Comparison of ENCODE assay signal across 15 cellular contexts in the genomic region with DNA sequence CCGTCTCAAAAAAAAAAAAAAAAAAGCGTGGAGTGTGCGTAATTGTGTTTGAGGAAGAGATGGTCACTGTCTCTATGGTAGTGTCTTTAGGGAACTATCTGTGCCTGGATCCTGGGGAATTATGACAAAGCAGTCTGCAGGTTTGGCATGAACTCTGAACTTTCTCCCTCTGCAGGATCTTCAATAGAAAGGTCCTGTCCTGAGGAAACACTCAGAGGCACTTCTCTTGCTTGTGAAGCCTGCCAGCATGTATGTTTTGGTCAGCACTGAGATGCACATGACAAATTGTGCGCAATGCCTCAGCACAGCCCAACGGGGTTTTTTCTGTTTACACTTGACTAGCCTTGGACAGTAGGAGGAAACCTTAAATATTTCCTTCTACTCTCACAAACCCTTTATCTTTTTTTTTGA. TPM values are rescaled to one million over a fixed set of nuclear protein-coding genes. Genes with fewer than 3 reads are reported as not detected.
DNase-seq lines count a peak whose midpoint lies in the region; ATAC-seq and TF ChIP-seq lines count a peak whose summit lies in the region.
"Had no signal": no experiment of that assay in that cellular context is flagged by ENCODE, and none has a peak within 500 bp of the region (broad histone marks: within the 10 kb centered on the region; RNA-seq: fewer than 3 reads in every experiment).

No MANE protein-coding gene starts in this region.

- TF ChIP-seq CTCF in GM12864 (IDR thresholded peaks at IDR 0.05; ENCODE audit: low read depth, low read length, missing control alignments) (no peak), sigmoid colon (IDR thresholded peaks at IDR 0.05) (no peak)

- ATAC-seq in GM19463 (IDR thresholded peaks at IDR 0.05; ENCODE audit: unreplicated experiment) (peak; percentile 74), HG02981 (IDR thresholded peaks at IDR 0.05; ENCODE audit: unreplicated experiment) (peak; percentile 48), HG03097 (IDR thresholded peaks at IDR 0.05; ENCODE audit: low FRiP score, unreplicated experiment) (no peak)

- DNase-seq in GM12864 (ENCODE audit: low read depth): peak; percentile 49
- DNase-seq in activated CD8-positive, alpha-beta memory T cell treated with anti-CD3 and anti-CD28 coated beads, Interleukin-2, amount 50 U/mL, for 48 hours: no peak
- no peak for DNase-seq in sigmoid colon
- no peak for DNase-seq in HCEC 1CT
- DNase-seq: activated CD4-positive, alpha-beta T cell treated with anti-CD3 and anti-CD28 coated beads, Interleukin-2, amount 10 ng/mL, durations not matched to agents 24 days and 14 days; erythroblast; GDM1; NCI-H187 treated with DMSO at 0.1 percent for 48 hours; stimulated activated CD4-positive, alpha-beta T cell treated with anti-CD3 and anti-CD28 coated beads, Interleukin-2, amount 100 ng/mL, for 24 hours; stimulated activated naive CD4-positive, alpha-beta T cell treated with Interleukin-2 at 50 U/mL for 16 hours had no signal

- H3K27ac ChIP-seq in duodenal mucosa (ENCODE audit: low read depth, low read length): peak overlapping the region; percentile 20
- no peak overlapping the region for H3K27ac ChIP-seq in sigmoid colon
- H3K27ac ChIP-seq: parathyroid adenoma had no signal

- H3K27me3 ChIP-seq in duodenal mucosa (ENCODE audit: control insufficient read depth in 1 of 2, insufficient read depth in 2 of 2, low read length in 2 of 2) (no peaks in the 10 kb centered on the region), sigmoid colon (no peaks in the 10 kb centered on the region)

- no peak for TF ChIP-seq EP300 in sigmoid colon (IDR thresholded peaks at IDR 0.05)

- no peak overlapping the region for H3K9ac ChIP-seq in duodenal mucosa (ENCODE audit: low read depth in 1 of 2, low read length in 2 of 2)
- H3K9ac ChIP-seq: parathyroid adenoma had no signal

- 81% methylated on average over 5 of the region's 5 CpGs for WGBS in sigmoid colon, 2 donors

- H3K4me1 ChIP-seq in duodenal mucosa (ENCODE audit: control insufficient read depth in 1 of 2, insufficient read depth in 2 of 2, low read length in 2 of 2): peaks cover 9 to 11% of the 10 kb centered on the region in 2 donors
- peaks cover 0 to 24% (median 14%) of the 10 kb centered on the region in 4 donors for H3K4me1 ChIP-seq in sigmoid colon
- H3K4me1 ChIP-seq: parathyroid adenoma had no signal

- no peak overlapping the region for H3K4me3 ChIP-seq in GM12864 (ENCODE audit: low read depth, low read length)
- no peak overlapping the region for H3K4me3 ChIP-seq in duodenal mucosa (ENCODE audit: low read depth in 1 of 2, low read length in 2 of 2)
- no peak overlapping the region for H3K4me3 ChIP-seq in sigmoid colon

- H3K9me3 ChIP-seq in duodenal mucosa (ENCODE audit: control insufficient read depth in 1 of 2, low read length in 2 of 2) (no peaks in the 10 kb centered on the region), sigmoid colon (no peaks in the 10 kb centered on the region)

- H3K36me3 ChIP-seq in duodenal mucosa (ENCODE audit: control insufficient read depth in 1 of 2, insufficient read depth in 2 of 2, low read length in 2 of 2): peaks cover 0 to 3% of the 10 kb centered on the region in 2 donors
- no peaks in the 10 kb centered on the region for H3K36me3 ChIP-seq in sigmoid colon

- TF ChIP-seq POLR2A in sigmoid colon (IDR thresholded peaks at IDR 0.05): no peak

- intact Hi-C loops in sigmoid colon (cut with DNase I): no loop called here

RNA-seq across cellular contexts. Expression of a gene that starts 46.6 kb away (rescaled TPM):
- total RNA-seq in sigmoid colon: 10 to 100 TPM; 20.3 to 36.0 (median 27.1) TPM
- 10 to 100 TPM; 20.2 to 22.0 (median 21.0) TPM for polyA plus RNA-seq in sigmoid colon
